9 cellular contexts compared by ENCODE assay signal in the genomic region with DNA sequence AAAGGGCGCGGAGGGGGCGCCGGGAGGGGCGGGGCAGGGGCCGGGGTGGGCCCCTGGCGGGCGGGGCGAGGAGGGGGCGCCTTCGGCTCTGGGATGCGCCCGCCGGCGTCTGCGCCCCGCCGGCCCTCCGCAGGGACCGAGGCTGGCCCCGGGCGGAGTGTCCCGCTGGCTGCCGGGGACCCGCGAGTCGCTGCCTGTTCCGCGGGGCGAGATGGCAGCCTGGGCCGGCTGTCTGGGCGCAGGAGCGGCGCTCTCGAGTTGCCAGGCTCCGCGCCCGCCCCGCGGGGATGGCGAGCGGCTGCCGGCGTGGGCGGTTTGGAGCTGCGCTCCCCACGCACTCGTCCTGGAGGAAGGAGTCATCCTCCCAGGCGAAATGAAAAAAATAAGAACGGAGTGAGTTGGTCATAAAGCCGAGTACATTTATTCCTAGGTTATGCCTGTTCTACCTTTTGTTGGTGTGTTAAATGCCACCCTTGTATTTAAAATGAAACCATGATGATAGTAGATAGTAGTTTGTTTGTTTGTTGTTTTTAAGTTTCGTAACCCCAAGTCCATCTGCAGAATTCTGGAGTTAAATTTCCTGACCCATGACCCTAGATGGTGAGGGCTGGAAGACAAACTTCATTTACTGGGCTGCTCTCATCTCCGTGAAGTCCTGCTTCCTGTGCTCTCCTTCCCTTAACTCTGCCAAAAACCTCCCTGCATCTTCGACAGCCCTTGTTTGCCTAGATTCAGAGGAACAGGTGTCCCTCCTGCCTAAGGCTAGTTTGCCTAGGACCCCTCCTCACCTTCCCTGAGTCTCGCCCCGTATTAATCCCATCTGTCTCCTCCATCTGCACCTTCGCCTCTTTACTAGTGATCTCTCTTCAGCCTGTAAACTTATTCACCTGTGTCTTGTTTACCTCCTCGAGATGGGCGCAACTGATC. TPM values are rescaled to one million over a fixed set of nuclear protein-coding genes. Genes with fewer than 3 reads are reported as not detected.
DNase-seq lines count a peak whose midpoint lies in the region; ATAC-seq and TF ChIP-seq lines count a peak whose summit lies in the region.
"Had no signal": no experiment of that assay in that cellular context is flagged by ENCODE, and none has a peak within 500 bp of the region (broad histone marks: within the 10 kb centered on the region; RNA-seq: fewer than 3 reads in every experiment).

No MANE protein-coding gene starts in this region.

- H2AFZ ChIP-seq in parathyroid adenoma, result peak overlapping the region; percentile 90

- no peak for TF ChIP-seq CTCF in parathyroid adenoma (IDR thresholded peaks at IDR 0.05)

- H3K4me3 ChIP-seq in BLaER1 (peak overlapping the region; percentile 74), MG63 (peak overlapping the region; percentile 40; the same call in 1 of the 2 replicates), parathyroid adenoma (ENCODE audit: low read depth, low read length) (peak overlapping the region; percentile 38)

- no peak for TF ChIP-seq POLR2A in GM18505 (IDR thresholded peaks at IDR 0.05; ENCODE audit: borderline replicate concordance, extremely low read depth, insufficient read depth, insufficient read length)

- H3K27me3 ChIP-seq in BLaER1, result peaks cover 38% of the 10 kb centered on the region
- no peaks in the 10 kb centered on the region; the same call in 1 of the 2 replicates for H3K27me3 ChIP-seq in MG63
- H3K27me3 ChIP-seq in parathyroid adenoma (ENCODE audit: control insufficient read depth, insufficient read depth, low read length), result no peaks in the 10 kb centered on the region

- no peaks in the 10 kb centered on the region for H4K20me1 ChIP-seq in BLaER1

- H3K9me3 ChIP-seq in BLaER1 (no peaks in the 10 kb centered on the region), MG63 (no peaks in the 10 kb centered on the region), parathyroid adenoma (ENCODE audit: control insufficient read depth, low read length) (no peaks in the 10 kb centered on the region)

- H3K36me3 ChIP-seq in BLaER1, result no peaks in the 10 kb centered on the region
- H3K36me3 ChIP-seq in MG63, result no peaks in the 10 kb centered on the region
- H3K36me3 ChIP-seq in parathyroid adenoma (ENCODE audit: control insufficient read depth, insufficient read depth, low read length), result no peaks in the 10 kb centered on the region

- H3K4me2 ChIP-seq in BLaER1 (peak overlapping the region; percentile 99), parathyroid adenoma (ENCODE audit: low read length) (peak overlapping the region; percentile 68)

- DNase-seq in MG63 (peak; percentile 36), Right ventricle myocardium superior (no peak)
- DNase-seq in activated naive CD4-positive, alpha-beta T cell treated with anti-CD3 and anti-CD28 coated beads, Interleukin-2, amount 50 U/mL, for 16 hours, result peak; percentile 34

- peaks cover 8% of the 10 kb centered on the region for H3K79me2 ChIP-seq in parathyroid adenoma

- H3K27ac ChIP-seq in BLaER1 (no peak overlapping the region), parathyroid adenoma (peak overlapping the region; percentile 86)
- H3K27ac ChIP-seq: epithelial cell of prostate had no signal

- ATAC-seq in Right ventricle myocardium superior (ENCODE audit: poor library complexity) (peak; percentile 46), GM18505 (IDR thresholded peaks at IDR 0.05; ENCODE audit: unreplicated experiment) (no peak), HG02852 (IDR thresholded peaks at IDR 0.05; ENCODE audit: unreplicated experiment) (no peak), HG03045 (IDR thresholded peaks at IDR 0.05; ENCODE audit: unreplicated experiment) (no peak)

- H3K9ac ChIP-seq in BLaER1 (no peak overlapping the region), parathyroid adenoma (no peak overlapping the region)

- intact Hi-C loops in Right ventricle myocardium superior (cut with DNase I), result no loop called here

- peaks cover 14% of the 10 kb centered on the region for H3K4me1 ChIP-seq in BLaER1
- no peaks in the 10 kb centered on the region for H3K4me1 ChIP-seq in parathyroid adenoma

RNA-seq across cellular contexts. Expression of a gene that starts 32.8 kb away (rescaled TPM):
- 289 and 387 TPM in 2 replicates for total RNA-seq in MG63 (2014; rRNA removed; shearing (Covaris generic); ENCODE audit: low replicate concordance)
- total RNA-seq in Right ventricle myocardium superior, result 137 TPM

RNA-seq across cellular contexts. Expression of a gene that starts 54.7 kb away (rescaled TPM):
- total RNA-seq in MG63 (2014; rRNA removed; shearing (Covaris generic); ENCODE audit: low replicate concordance), result 0.36 TPM in 1 of 2 replicates, not detected in the other
- total RNA-seq in Right ventricle myocardium superior, result not detected
